Comparison of ENCODE assay signal across 10 cellular contexts in the genomic region with DNA sequence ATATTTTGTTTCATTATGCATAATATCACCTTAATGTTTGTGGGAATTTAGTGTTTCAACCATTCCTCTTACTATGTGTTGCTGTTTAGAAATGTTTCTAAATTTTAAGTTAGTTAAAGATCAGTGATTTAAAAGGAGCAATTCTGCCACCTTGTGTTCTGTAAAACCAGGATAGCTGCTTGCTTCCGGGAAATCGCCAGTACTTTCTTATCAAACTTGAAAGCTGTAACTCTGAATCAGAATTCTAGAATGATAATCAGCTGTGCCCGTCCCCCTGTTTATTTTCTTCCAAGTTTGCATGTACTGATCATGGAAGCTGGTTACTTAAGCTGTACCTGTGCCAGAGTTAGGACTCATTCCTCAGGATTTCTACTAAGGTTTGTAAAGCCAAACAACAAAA.
DNase-seq lines count a peak whose midpoint lies in the region; ATAC-seq and TF ChIP-seq lines count a peak whose summit lies in the region.
"Had no signal": no experiment of that assay in that cellular context is flagged by ENCODE, and none has a peak within 500 bp of the region (broad histone marks: within the 10 kb centered on the region; RNA-seq: fewer than 3 reads in every experiment).

No MANE protein-coding gene starts in this region.

- WGBS in hepatocyte (ENCODE audit: low lambda C conversion rate, missing lambda C conversion rate), result 0% methylated on average over 3 of the region's 3 CpGs

- no peaks in the 10 kb centered on the region for H3K9me2 ChIP-seq in hepatocyte (replicated peaks; ENCODE audit: insufficient read depth)

- no peaks in the 10 kb centered on the region for H3K27me3 ChIP-seq in hepatocyte
- no peaks in the 10 kb centered on the region for H3K27me3 ChIP-seq in tibial artery
- H3K27me3 ChIP-seq: BLaER1 treated with 17β-estradiol and CSF1 and Interleukin-3, amounts not matched to agents 10 nM and 100 nM had no signal

- H3K9me3 ChIP-seq in hepatocyte (ENCODE audit: low read depth) (no peaks in the 10 kb centered on the region), tibial artery (no peaks in the 10 kb centered on the region)
- H3K9me3 ChIP-seq: BLaER1 treated with 17β-estradiol and CSF1 and Interleukin-3, amounts not matched to agents 10 nM and 100 nM had no signal

- ATAC-seq in GM19395 (IDR thresholded peaks at IDR 0.05; ENCODE audit: unreplicated experiment) (no peak), GM21619 (IDR thresholded peaks at IDR 0.05; ENCODE audit: unreplicated experiment) (no peak)

- H3K4me2 ChIP-seq in hepatocyte, result peak overlapping the region; percentile 45
- H3K4me2 ChIP-seq: BLaER1 treated with 17β-estradiol and CSF1 and Interleukin-3, amounts not matched to agents 10 nM and 100 nM had no signal

- H4K20me1 ChIP-seq in hepatocyte (ENCODE audit: insufficient read depth, poor library complexity, severe bottlenecking), result no peaks in the 10 kb centered on the region
- H4K20me1 ChIP-seq: BLaER1 treated with 17β-estradiol and CSF1 and Interleukin-3, amounts not matched to agents 10 nM and 100 nM had no signal

- peak; percentile 5 for DNase-seq in NCI-H345 (lab: John Stamatoyannopoulos, UW)
- no peak for DNase-seq in NCI-H345 treated with DMSO at 0.1 percent for 48 hours (lab: John Stamatoyannopoulos, UW; ENCODE audit: unreplicated experiment)
- peak; percentile 78 for DNase-seq in hepatocyte (ENCODE audit: low spot score)
- no peak for DNase-seq in tibial artery
- no peak for DNase-seq in D341Med (ENCODE audit: low spot score)
- DNase-seq: activated B cell treated with CpG ODN at 0.5 μM for 24 hours had no signal

- TF ChIP-seq CTCF in WI38 (IDR thresholded peaks at IDR 0.05; ENCODE audit: low read depth, low read length) (peak; percentile 20; the same call in 1 of the 2 replicates), hepatocyte (IDR thresholded peaks at IDR 0.05; ENCODE audit: poor library complexity) (peak; percentile 82), tibial artery (IDR thresholded peaks at IDR 0.05) (peak; percentile 34 to 37)

- intact Hi-C loops in tibial artery (cut with DNase I; ENCODE audit: low total_unique reads), result no loop called here

- H3K4me3 ChIP-seq in WI38 (ENCODE audit: low read depth, low read length) (no peak overlapping the region), hepatocyte (no peak overlapping the region), tibial artery (no peak overlapping the region)
- H3K4me3 ChIP-seq: BLaER1 treated with 17β-estradiol and CSF1 and Interleukin-3, amounts not matched to agents 10 nM and 100 nM had no signal

- H3K36me3 ChIP-seq in hepatocyte (replicated peaks; ENCODE audit: insufficient read depth, low read depth), result no peaks in the 10 kb centered on the region
- H3K36me3 ChIP-seq in tibial artery, result no peaks in the 10 kb centered on the region
- H3K36me3 ChIP-seq: BLaER1 treated with 17β-estradiol and CSF1 and Interleukin-3, amounts not matched to agents 10 nM and 100 nM had no signal

- no peak overlapping the region for H2AFZ ChIP-seq in hepatocyte

- H3K4me1 ChIP-seq in hepatocyte (ENCODE audit: insufficient read depth) (peaks cover 9% of the 10 kb centered on the region), tibial artery (no peaks in the 10 kb centered on the region)

- H3K27ac ChIP-seq in hepatocyte (no peak overlapping the region), tibial artery (no peak overlapping the region)
- H3K27ac ChIP-seq: BLaER1 treated with 17β-estradiol and CSF1 and Interleukin-3, amounts not matched to agents 10 nM and 100 nM had no signal

- H3K79me2 ChIP-seq in hepatocyte, result no peaks in the 10 kb centered on the region

Comparison
In these comparisons a context has a peak if more than half of its experiments do, and no peak if none do; other contexts are left out.
1. DNase-seq: peak in NCI-H345 (single experiment) and hepatocyte (single experiment); none in NCI-H345 treated with DMSO at 0.1 percent for 48 hours (single experiment), tibial artery (0 of 2) and D341Med (single experiment).
2. CTCF ChIP-seq: peak in every context shown above with its lines; median percentile 82 in hepatocyte; 36 in tibial artery; 20 in WI38.